In the genomic region with DNA sequence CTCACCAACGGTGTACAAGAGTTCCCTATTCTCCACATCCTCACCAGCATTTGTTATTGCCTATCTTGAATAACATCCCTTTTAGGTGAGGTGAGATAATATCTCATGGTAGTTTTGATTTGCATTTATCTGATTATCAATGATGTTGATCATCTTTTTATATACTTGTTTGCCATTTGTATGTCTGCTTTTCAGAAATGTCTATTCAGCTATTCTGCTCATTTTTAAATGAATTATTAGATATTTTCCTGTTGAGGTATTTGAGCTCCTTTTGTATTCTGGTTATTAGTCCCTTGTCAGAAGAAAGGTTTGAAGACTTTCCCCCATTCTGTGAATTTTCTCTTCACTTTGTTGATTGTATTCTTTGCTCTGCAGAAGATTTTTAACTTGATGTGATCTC, we compare ENCODE assay signal across 34 cellular contexts.
"Had no signal": no experiment of that assay in that cellular context is flagged by ENCODE, and none has a peak within 500 bp of the region (broad histone marks: within the 10 kb centered on the region; RNA-seq: fewer than 3 reads in every experiment).

No MANE protein-coding gene starts in this region.

- H3K4me3 ChIP-seq: PC-9, SJCRH30, SK-N-MC had no signal

- H3K4me3 Mint-ChIP-seq: T-cell had no signal

- H3K36me3 Mint-ChIP-seq: T-cell had no signal

- H3K4me1 ChIP-seq: SJCRH30 had no signal

- H3K27me3 Mint-ChIP-seq: T-cell had no signal

- H3K4me1 Mint-ChIP-seq: T-cell had no signal

- FAIRE-seq: RCC 7860 had no signal

- ATAC-seq: Panc1, Right ventricle myocardium inferior, SK-N-SH treated with all-trans-retinoic acid at 6 μM for 48 hours, T-cell had no signal

- H3K36me3 ChIP-seq: SJCRH30 had no signal

- H3K9me3 ChIP-seq: SJCRH30 had no signal

- DNase-seq: Karpas-422, MM.1S, NCI-H1048, NCI-H1092 treated with DMSO at 0.1 percent for 48 hours, NCI-H1105 treated with DMSO at 0.1 percent for 48 hours, NCI-H1417, NCI-H1436, NCI-H146, NCI-H1694, NCI-H187, NCI-H1930, NCI-H2029 treated with DMSO at 0.1 percent for 48 hours, NCI-H2081 treated with DMSO at 0.1 percent for 48 hours, NCI-H2107, NCI-H2171, NCI-H226, NCI-H446 treated with DMSO at 0.1 percent for 48 hours, NCI-H510A, NCI-H524, NCI-H526, NCI-H69, NCI-H748 treated with DMSO at 0.1 percent for 48 hours, NCI-H82, PC-9, SHP77, SIG-M5, SJCRH30, T-cell had no signal

- H3K27me3 ChIP-seq: SJCRH30 had no signal

- H3K4me2 ChIP-seq: PC-9 had no signal

- H3K27ac Mint-ChIP-seq: T-cell had no signal

- H2AFZ ChIP-seq: PC-9 had no signal

- H3K27ac ChIP-seq: PC-9, RWPE1, SJCRH30, SK-N-MC had no signal
